1 cellular context compared by ENCODE assay signal in genomic region chr19:5654931-5655330, GRCh38.
TF ChIP-seq lines count a peak whose summit lies in the region.

No MANE protein-coding gene starts in this region.

TF ChIP-seq in WTC11, 78 proteins besides CTCF, POLR2A, EP300 and RAD21 (continued from another document):
- TF ChIP-seq ZNF532 (CRISPR knock-in tag; IDR thresholded peaks at IDR 0.05; ENCODE audit: borderline replicate concordance) (no peak), ZNF512 (CRISPR knock-in tag; IDR thresholded peaks at IDR 0.05; ENCODE audit: borderline replicate concordance) (no peak), RELA (CRISPR knock-in tag; IDR thresholded peaks at IDR 0.05; ENCODE audit: borderline replicate concordance) (no peak), SP1 (CRISPR knock-in tag; conservative IDR thresholded peaks at IDR 0.05) (no peak), FOXJ3 (CRISPR knock-in tag; IDR thresholded peaks at IDR 0.05; ENCODE audit: borderline replicate concordance) (no peak), USF2 (CRISPR knock-in tag; IDR thresholded peaks at IDR 0.05) (no peak), AR (CRISPR knock-in tag; IDR thresholded peaks at IDR 0.05) (no peak), CREB1 (CRISPR knock-in tag; IDR thresholded peaks at IDR 0.05) (no peak), HMGXB4 (CRISPR knock-in tag; IDR thresholded peaks at IDR 0.05) (no peak), SMAD3 (CRISPR knock-in tag; IDR thresholded peaks at IDR 0.05; ENCODE audit: borderline replicate concordance) (no peak), ZNF416 (CRISPR knock-in tag; IDR thresholded peaks at IDR 0.05) (no peak), TCF7 (CRISPR knock-in tag; IDR thresholded peaks at IDR 0.05; ENCODE audit: low read depth) (no peak), FOXK1 (CRISPR knock-in tag; IDR thresholded peaks at IDR 0.05) (no peak), TEAD4 (CRISPR knock-in tag; IDR thresholded peaks at IDR 0.05) (no peak), GTF2I (CRISPR knock-in tag; conservative IDR thresholded peaks at IDR 0.05) (no peak), JAZF1 (CRISPR knock-in tag; IDR thresholded peaks at IDR 0.05) (no peak), ZNF396 (CRISPR knock-in tag; IDR thresholded peaks at IDR 0.05; ENCODE audit: borderline replicate concordance) (no peak)
